19 cellular contexts compared by ENCODE assay signal in genomic region chrX:130771648-130772312, GRCh38.
DNase-seq lines count a peak whose midpoint lies in the region; ATAC-seq, FAIRE-seq and TF ChIP-seq lines count a peak whose summit lies in the region.
"Had no signal": no experiment of that assay in that cellular context is flagged by ENCODE, and none has a peak within 500 bp of the region (broad histone marks: within the 10 kb centered on the region; RNA-seq: fewer than 3 reads in every experiment).

No MANE protein-coding gene starts in this region.

- H3K9me2 ChIP-seq in PC-3 (replicated peaks; ENCODE audit: low read length), result no peaks in the 10 kb centered on the region

- peaks cover 16% of the 10 kb centered on the region for H3F3A ChIP-seq in PC-3 (ENCODE audit: low read length, unreplicated experiment)

- no peaks in the 10 kb centered on the region for H3K27me3 ChIP-seq in PC-3 (ENCODE audit: low read length)
- H3K27me3 ChIP-seq in small intestine (ENCODE audit: control insufficient read depth in 2 of 2, insufficient read depth in 2 of 2, low read length in 2 of 2), result no peaks in the 10 kb centered on the region
- H3K27me3 ChIP-seq: esophagus muscularis mucosa had no signal

- H3K9ac ChIP-seq in PC-3 (ENCODE audit: low read length), result peak overlapping the region; percentile 67

- no peaks in the 10 kb centered on the region for H3K36me3 ChIP-seq in PC-3 (ENCODE audit: low read depth, low read length)
- no peaks in the 10 kb centered on the region for H3K36me3 ChIP-seq in small intestine (ENCODE audit: control insufficient read depth in 2 of 2, insufficient read depth in 2 of 2, low read length in 2 of 2)
- H3K36me3 ChIP-seq: esophagus muscularis mucosa, left ventricle myocardium inferior had no signal

- no peak for ATAC-seq in PC-3
- ATAC-seq in HG03097 (IDR thresholded peaks at IDR 0.05; ENCODE audit: low FRiP score, unreplicated experiment), result no peak
- no peak for ATAC-seq in GM18498 (IDR thresholded peaks at IDR 0.05; ENCODE audit: unreplicated experiment)

- H3K4me2 ChIP-seq in PC-3 (ENCODE audit: low read length), result peak overlapping the region; percentile 69

- 48 to 68% (median 62%) methylated on average over 3 of the region's 3 CpGs for WGBS in small intestine, 3 donors

- no peaks in the 10 kb centered on the region for H3K36me3 Mint-ChIP-seq in activated CD4-positive, alpha-beta T cell treated with anti-CD3 and anti-CD28 coated beads, Interleukin-2, amount 10 ng/mL, durations not matched to agents 7 days and 5 days (ENCODE audit: low read depth)

- POLR2A ChIA-PET in activated CD4-positive, alpha-beta T cell treated with anti-CD3 and anti-CD28 coated beads, Interleukin-2, amount 10 ng/mL, durations not matched to agents 7 days and 5 days (lab: Charles Lee), result no interaction called here
- POLR2A ChIA-PET in PC-3 (lab: Charles Lee; ENCODE audit: unreplicated experiment), result no interaction called here

- no peaks in the 10 kb centered on the region for H3K27me3 Mint-ChIP-seq in activated CD4-positive, alpha-beta T cell treated with anti-CD3 and anti-CD28 coated beads, Interleukin-2, amount 10 ng/mL, durations not matched to agents 7 days and 5 days
- H3K27me3 Mint-ChIP-seq: activated CD4-positive, alpha-beta memory T cell treated with anti-CD3 and anti-CD28 coated beads, Interleukin-2, amount 10 ng/mL, durations not matched to agents 7 days and 5 days had no signal

- H3K4me1 Mint-ChIP-seq in activated CD4-positive, alpha-beta T cell treated with anti-CD3 and anti-CD28 coated beads, Interleukin-2, amount 10 ng/mL, durations not matched to agents 7 days and 5 days, result peaks cover 15% of the 10 kb centered on the region

- BruUV-seq in PC-3 (replicated peaks; lab: Mats Ljungman, UMichigan), result no TSS peak

- no peaks in the 10 kb centered on the region for H3K9me3 Mint-ChIP-seq in activated CD4-positive, alpha-beta T cell treated with anti-CD3 and anti-CD28 coated beads, Interleukin-2, amount 10 ng/mL, durations not matched to agents 7 days and 5 days
- H3K9me3 Mint-ChIP-seq: activated CD4-positive, alpha-beta memory T cell treated with anti-CD3 and anti-CD28 coated beads, Interleukin-2, amount 10 ng/mL, durations not matched to agents 7 days and 5 days; CD14-positive monocyte had no signal

- H3K27ac ChIP-seq in PC-3 (ENCODE audit: low read length) (peak overlapping the region; percentile 98), epithelial cell of prostate (peak overlapping the region; percentile 68), small intestine (ENCODE audit: low read depth in 1 of 2, low read length in 1 of 2) (no peak overlapping the region)
- H3K27ac ChIP-seq: esophagus muscularis mucosa had no signal

- H3K9me3 ChIP-seq in PC-3 (ENCODE audit: low read length) (no peaks in the 10 kb centered on the region), small intestine (ENCODE audit: control insufficient read depth, low read depth) (no peaks in the 10 kb centered on the region)
- H3K9me3 ChIP-seq: esophagus muscularis mucosa, left ventricle myocardium inferior had no signal

- TF ChIP-seq CTCF in PC-3 (conservative IDR thresholded peaks at IDR 0.05; ENCODE audit: low read depth, low read length), result no peak

- CTCF ChIA-PET in activated CD4-positive, alpha-beta T cell treated with anti-CD3 and anti-CD28 coated beads, Interleukin-2, amount 10 ng/mL, durations not matched to agents 7 days and 5 days (lab: Charles Lee), result no interaction called here
- CTCF ChIA-PET in PC-3 (lab: Charles Lee), result no interaction called here

- no peaks in the 10 kb centered on the region for H4K20me1 ChIP-seq in PC-3 (ENCODE audit: low read length)

- H3K4me1 ChIP-seq in PC-3 (ENCODE audit: insufficient read depth, low read length) (peaks cover 40% of the 10 kb centered on the region), small intestine (ENCODE audit: control insufficient read depth in 2 of 2, insufficient read depth in 1 of 2, low read depth in 1 of 2, low read length in 1 of 2) (no peaks in the 10 kb centered on the region)
- H3K4me1 ChIP-seq: esophagus muscularis mucosa had no signal

- no peaks in the 10 kb centered on the region for H3K79me2 ChIP-seq in PC-3 (ENCODE audit: low read length)

- H2AFZ ChIP-seq in PC-3 (ENCODE audit: low read length), result no peak overlapping the region

- intact Hi-C loops in PC-3 (cut with micrococcal nuclease), result loop anchor here (1.0 to 5.0 kb wide), 5 partner anchors 54 to 192 kb away; partner anchors contain the start of gene ENOX2

- FAIRE-seq in small intestine (lab: Jason Lieb, UNC), result no peak
- FAIRE-seq: urothelium cell line had no signal

- peak overlapping the region; percentile 19 for H3K27ac Mint-ChIP-seq in activated CD4-positive, alpha-beta T cell treated with anti-CD3 and anti-CD28 coated beads, Interleukin-2, amount 10 ng/mL, durations not matched to agents 7 days and 5 days
- H3K27ac Mint-ChIP-seq: activated CD4-positive, alpha-beta memory T cell treated with anti-CD3 and anti-CD28 coated beads, Interleukin-2, amount 10 ng/mL, durations not matched to agents 7 days and 5 days had no signal

- DNase-seq in activated CD4-positive, alpha-beta T cell treated with anti-CD3 and anti-CD28 coated beads, Interleukin-2, amount 10 ng/mL, durations not matched to agents 7 days and 5 days, result no peak
- DNase-seq in activated CD4-positive, alpha-beta T cell treated with anti-CD3 and anti-CD28 coated beads for 4 hours, result no peak
- DNase-seq in PC-3 (no peak), epithelial cell of prostate (ENCODE audit: low read depth, low spot score) (no peak), small intestine (peak; percentile 0), pons (ENCODE audit: low spot score) (no peak)
- DNase-seq: activated CD4-positive, alpha-beta memory T cell treated with anti-CD3 and anti-CD28 coated beads, Interleukin-2, amount 10 ng/mL, durations not matched to agents 7 days and 5 days; activated naive CD4-positive, alpha-beta T cell treated with Interleukin-2 at 50 U/mL for 16 hours; aorta; effector memory CD4-positive, alpha-beta T cell; GDM1; H7; left ventricle myocardium inferior; stimulated activated CD8-positive, alpha-beta memory T cell treated with anti-CD3 and anti-CD28 coated beads, Interleukin-4, amount 100 ng/mL, for 48 hours had no signal

- H3K4me3 ChIP-seq in PC-3 (ENCODE audit: low read length) (peak overlapping the region; percentile 23; the same call in 1 of the 2 replicates), small intestine (ENCODE audit: low read depth in 1 of 2, low read length in 2 of 2) (no peak overlapping the region)
- H3K4me3 ChIP-seq: esophagus muscularis mucosa, left ventricle myocardium inferior had no signal

- no peak overlapping the region for H3K4me3 Mint-ChIP-seq in activated CD4-positive, alpha-beta T cell treated with anti-CD3 and anti-CD28 coated beads, Interleukin-2, amount 10 ng/mL, durations not matched to agents 7 days and 5 days
- H3K4me3 Mint-ChIP-seq: activated CD4-positive, alpha-beta memory T cell treated with anti-CD3 and anti-CD28 coated beads, Interleukin-2, amount 10 ng/mL, durations not matched to agents 7 days and 5 days; CD14-positive monocyte had no signal

Comparison
In these comparisons a context has a peak if more than half of its experiments do, and no peak if none do; other contexts are left out.
1. H3K27ac ChIP-seq: peak in PC-3 (single experiment) and epithelial cell of prostate (single experiment); none in small intestine (0 of 2).